Comparison of ENCODE assay signal across 1 cellular context in genomic region chr11:2563216-2564007, GRCh38.
TF ChIP-seq lines count a peak whose summit lies in the region.

No MANE protein-coding gene starts in this region.

TF ChIP-seq in HepG2, 621 proteins besides CTCF, POLR2A, EP300 and RAD21 (continued from another document and continues in another):
- TF ChIP-seq SCMH1 (CRISPR knock-in tag; IDR thresholded peaks at IDR 0.05; ENCODE audit: borderline replicate concordance) (no peak), NFATC3 (CRISPR knock-in tag; IDR thresholded peaks at IDR 0.05) (no peak), SSRP1 (CRISPR knock-in tag; IDR thresholded peaks at IDR 0.05) (no peak; the same call in 1 of the 2 replicates), FOXJ3 (CRISPR knock-in tag; IDR thresholded peaks at IDR 0.05; ENCODE audit: borderline replicate concordance) (peak; percentile 57; the same call in 1 of the 2 replicates), ZBTB3 (CRISPR knock-in tag; IDR thresholded peaks at IDR 0.05; ENCODE audit: borderline replicate concordance, low read depth) (no peak), NAIF1 (CRISPR knock-in tag; IDR thresholded peaks at IDR 0.05; ENCODE audit: borderline replicate concordance) (no peak), ZNF512B (CRISPR knock-in tag; IDR thresholded peaks at IDR 0.05; ENCODE audit: borderline replicate concordance) (peak; percentile 62; the same call in 1 of the 2 replicates), ZNF354B (CRISPR knock-in tag; IDR thresholded peaks at IDR 0.05) (no peak), ZNF3 (CRISPR knock-in tag; IDR thresholded peaks at IDR 0.05) (no peak), ZNF839 (CRISPR knock-in tag; IDR thresholded peaks at IDR 0.05; ENCODE audit: borderline replicate concordance) (no peak; the same call in 1 of the 2 replicates), DBP (CRISPR knock-in tag; IDR thresholded peaks at IDR 0.05; ENCODE audit: not compliant biosample characterization) (no peak), ZNF7 (CRISPR knock-in tag; IDR thresholded peaks at IDR 0.05) (no peak), FOXO4 (CRISPR knock-in tag; conservative IDR thresholded peaks at IDR 0.05) (0 out of 2 replicates have a peak, but pooled peaks have one; percentile 53), IKZF1 (IDR thresholded peaks at IDR 0.05) (no peak), NFRKB (IDR thresholded peaks at IDR 0.05) (no peak), CREBL2 (CRISPR knock-in tag; IDR thresholded peaks at IDR 0.05; ENCODE audit: borderline replicate concordance) (0 out of 2 replicates have a peak, but pooled peaks have one; percentile 46), RARA (CRISPR knock-in tag; IDR thresholded peaks at IDR 0.05) (peak; percentile 58), ZNF615 (CRISPR knock-in tag; IDR thresholded peaks at IDR 0.05; ENCODE audit: borderline replicate concordance) (no peak), TBX2 (CRISPR knock-in tag; IDR thresholded peaks at IDR 0.05; ENCODE audit: borderline replicate concordance) (peak; percentile 79), MYPOP (CRISPR knock-in tag; IDR thresholded peaks at IDR 0.05) (no peak), SALL1 (CRISPR knock-in tag; IDR thresholded peaks at IDR 0.05) (peak; percentile 60), FIP1L1 (IDR thresholded peaks at IDR 0.05; ENCODE audit: borderline replicate concordance, insufficient read depth, low read depth, low read length) (no peak), ZNF740 (CRISPR knock-in tag; IDR thresholded peaks at IDR 0.05) (peak; percentile 40; the same call in 1 of the 2 replicates), TP53 (CRISPR knock-in tag; conservative IDR thresholded peaks at IDR 0.05) (no peak), ZNF431 (CRISPR knock-in tag; IDR thresholded peaks at IDR 0.05; ENCODE audit: borderline replicate concordance, low read depth) (no peak), ZNF101 (CRISPR knock-in tag; IDR thresholded peaks at IDR 0.05; ENCODE audit: borderline replicate concordance, low read depth) (no peak), SRSF1 (optimal IDR thresholded peaks at IDR 0.05; ENCODE audit: low read depth, low read length) (no peak), ARID5B (CRISPR knock-in tag; IDR thresholded peaks at IDR 0.05) (peak; percentile 90), NR3C1 (CRISPR knock-in tag; IDR thresholded peaks at IDR 0.05) (no peak), TRIM24 (CRISPR knock-in tag; IDR thresholded peaks at IDR 0.05) (no peak), ZHX2 (IDR thresholded peaks at IDR 0.05; ENCODE audit: low read depth) (no peak), ZHX2 (CRISPR knock-in tag; IDR thresholded peaks at IDR 0.05; ENCODE audit: borderline replicate concordance) (peak; percentile 76; the same call in 1 of the 2 replicates), PTBP1 (IDR thresholded peaks at IDR 0.05; ENCODE audit: low read depth, low read length, poor library complexity, severe bottlenecking) (no peak), ZNF75D (CRISPR knock-in tag; IDR thresholded peaks at IDR 0.05; ENCODE audit: borderline replicate concordance) (no peak), ZBTB20 (CRISPR knock-in tag; IDR thresholded peaks at IDR 0.05; ENCODE audit: borderline replicate concordance, low read depth) (peak; percentile 76; the same call in 1 of the 2 replicates), NPAS2 (CRISPR knock-in tag; IDR thresholded peaks at IDR 0.05; ENCODE audit: borderline replicate concordance) (no peak), HNRNPUL1 (IDR thresholded peaks at IDR 0.05; ENCODE audit: low read depth, low read length) (no peak), TFAP4 (IDR thresholded peaks at IDR 0.05; ENCODE audit: borderline replicate concordance, low read depth) (peak; percentile 85; the same call in 1 of the 2 replicates), NFYC (CRISPR knock-in tag; IDR thresholded peaks at IDR 0.05) (no peak), KLF15 (CRISPR knock-in tag; IDR thresholded peaks at IDR 0.05; ENCODE audit: borderline replicate concordance) (no peak), SOX6 (IDR thresholded peaks at IDR 0.05) (no peak), SOX6 (CRISPR knock-in tag; IDR thresholded peaks at IDR 0.05) (peak; percentile 94)
